In the genomic region with DNA sequence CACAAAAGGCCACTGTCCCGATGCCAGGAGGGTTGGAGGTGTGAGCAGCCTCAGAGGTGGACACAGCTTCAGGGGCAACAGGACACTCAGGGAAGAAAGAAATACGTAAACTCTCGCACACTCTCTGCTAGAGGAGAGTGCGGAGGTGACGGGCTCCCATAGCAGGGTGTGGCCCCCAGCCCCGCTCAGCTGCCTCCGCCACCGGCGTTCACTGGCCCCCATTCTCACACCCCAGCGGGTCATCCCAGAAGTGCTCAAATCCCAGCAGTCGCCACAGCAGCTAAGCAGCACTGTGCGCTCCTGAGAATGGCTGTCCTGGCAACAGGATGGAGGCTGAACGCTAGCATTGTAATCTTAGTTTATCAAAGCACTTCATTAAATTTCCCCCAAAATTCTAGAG, we compare ENCODE assay signal across 37 cellular contexts.
"Had no signal": no experiment of that assay in that cellular context is flagged by ENCODE, and none has a peak within 500 bp of the region (broad histone marks: within the 10 kb centered on the region; RNA-seq: fewer than 3 reads in every experiment).

No MANE protein-coding gene starts in this region.

- H3K9me3 ChIP-seq: ascending aorta had no signal

- H3K27me3 ChIP-seq: ascending aorta, cardiac muscle cell had no signal

- H3K4me3 Mint-ChIP-seq: activated B cell treated with CpG ODN at 0.5 μM for 24 hours; activated CD4-positive, alpha-beta memory T cell treated with anti-CD3 and anti-CD28 coated beads for 36 hours; activated CD4-positive, alpha-beta T cell treated with anti-CD3 and anti-CD28 coated beads, Interleukin-2, amount 10 ng/mL, durations not matched to agents 24 days and 14 days; activated CD8-positive, alpha-beta T cell treated with anti-CD3 and anti-CD28 coated beads for 36 hours; activated naive CD4-positive, alpha-beta T cell treated with anti-CD3 and anti-CD28 coated beads, Interleukin-2, amount 10 ng/mL, durations not matched to agents 7 days and 5 days; activated naive CD4-positive, alpha-beta T cell treated with anti-CD3 and anti-CD28 coated beads, Interleukin-2, amount 50 U/mL, for 24 hours; activated naive CD8-positive, alpha-beta T cell; activated naive CD8-positive, alpha-beta T cell treated with anti-CD3 and anti-CD28 coated beads, Interleukin-2, amount 10 ng/mL, durations not matched to agents 7 days and 5 days; activated naive CD8-positive, alpha-beta T cell treated with anti-CD3 and anti-CD28 coated beads, Interleukin-2, amount 50 U/mL, for 24 hours; activated T-cell treated with anti-CD3 and anti-CD28 coated beads, Interleukin-2, amount 50 U/mL, for 4 hours; activated T-cell treated with anti-CD3 and anti-CD28 coated beads, Interleukin-2, amount 50 U/mL, for 72 hours; activated T-helper 1 cell treated with anti-CD3 and anti-CD28 coated beads, Interleukin-12 subunit alpha, Interleukin-12 subunit beta, Interleukin-2, Interleukin-4 antibody, amounts not matched to agents 30 ng/mL and 10 ng/mL and 1 ng/mL, durations not matched to agents 14 hours and 24 hours and 36 hours; activated T-helper 17 cell treated with anti-CD3 and anti-CD28 coated beads, Interleukin-2, amount 50 U/mL, for 72 hours; brain; central memory CD8-positive, alpha-beta T cell; T-helper 1 cell treated with Interleukin-12 subunit alpha and Interleukin-12 subunit beta and Interleukin-4 antibody, amounts not matched to agents 30 μg/mL and 1 μg/mL, for 36 hours; T-helper 2 cell treated with Interferon-gamma antibody and Interleukin-4, amounts not matched to agents 5 μg/mL and 100 μg/mL, for 36 hours had no signal

- H3K27me3 Mint-ChIP-seq: activated B cell treated with CpG ODN at 0.5 μM for 24 hours; activated CD4-positive, alpha-beta memory T cell treated with anti-CD3 and anti-CD28 coated beads for 36 hours; activated CD4-positive, alpha-beta T cell treated with anti-CD3 and anti-CD28 coated beads, Interleukin-2, amount 10 ng/mL, durations not matched to agents 24 days and 14 days; activated CD8-positive, alpha-beta T cell treated with anti-CD3 and anti-CD28 coated beads for 36 hours; activated naive CD4-positive, alpha-beta T cell treated with anti-CD3 and anti-CD28 coated beads, Interleukin-2, amount 10 ng/mL, durations not matched to agents 7 days and 5 days; activated naive CD4-positive, alpha-beta T cell treated with anti-CD3 and anti-CD28 coated beads, Interleukin-2, amount 50 U/mL, for 24 hours; activated naive CD8-positive, alpha-beta T cell treated with anti-CD3 and anti-CD28 coated beads, Interleukin-2, amount 10 ng/mL, durations not matched to agents 7 days and 5 days; activated naive CD8-positive, alpha-beta T cell treated with anti-CD3 and anti-CD28 coated beads, Interleukin-2, amount 50 U/mL, for 24 hours; brain had no signal

- H3K4me1 Mint-ChIP-seq: activated B cell treated with CpG ODN at 0.5 μM for 24 hours; activated CD4-positive, alpha-beta T cell treated with anti-CD3 and anti-CD28 coated beads, Interleukin-2, amount 10 ng/mL, durations not matched to agents 24 days and 14 days; activated naive CD4-positive, alpha-beta T cell treated with anti-CD3 and anti-CD28 coated beads, Interleukin-2, amount 10 ng/mL, durations not matched to agents 7 days and 5 days; activated naive CD4-positive, alpha-beta T cell treated with anti-CD3 and anti-CD28 coated beads, Interleukin-2, amount 50 U/mL, for 24 hours; activated naive CD8-positive, alpha-beta T cell treated with anti-CD3 and anti-CD28 coated beads, Interleukin-2, amount 10 ng/mL, durations not matched to agents 7 days and 5 days; activated naive CD8-positive, alpha-beta T cell treated with anti-CD3 and anti-CD28 coated beads, Interleukin-2, amount 50 U/mL, for 24 hours; activated T-helper 17 cell treated with anti-CD3 and anti-CD28 coated beads, Interleukin-2, amount 50 U/mL, for 72 hours; brain; central memory CD8-positive, alpha-beta T cell had no signal

- H3K36me3 Mint-ChIP-seq: activated CD4-positive, alpha-beta memory T cell treated with anti-CD3 and anti-CD28 coated beads for 36 hours; activated naive CD4-positive, alpha-beta T cell treated with anti-CD3 and anti-CD28 coated beads, Interleukin-2, amount 10 ng/mL, durations not matched to agents 7 days and 5 days; activated naive CD4-positive, alpha-beta T cell treated with anti-CD3 and anti-CD28 coated beads, Interleukin-2, amount 50 U/mL, for 24 hours; activated naive CD8-positive, alpha-beta T cell; activated naive CD8-positive, alpha-beta T cell treated with anti-CD3 and anti-CD28 coated beads, Interleukin-2, amount 10 ng/mL, durations not matched to agents 7 days and 5 days; brain had no signal

- FAIRE-seq: bronchial epithelial cell, TTC549 had no signal

- H3K27ac ChIP-seq: ascending aorta, cardiac muscle cell, VCaP had no signal

- H3K4me3 ChIP-seq: ascending aorta, cardiac muscle cell had no signal

- H3K9me3 Mint-ChIP-seq: activated B cell treated with CpG ODN at 0.5 μM for 24 hours; activated CD4-positive, alpha-beta memory T cell treated with anti-CD3 and anti-CD28 coated beads for 36 hours; activated CD4-positive, alpha-beta T cell treated with anti-CD3 and anti-CD28 coated beads, Interleukin-2, amount 10 ng/mL, durations not matched to agents 24 days and 14 days; activated CD8-positive, alpha-beta T cell treated with anti-CD3 and anti-CD28 coated beads for 36 hours; activated naive CD4-positive, alpha-beta T cell treated with anti-CD3 and anti-CD28 coated beads, Interleukin-2, amount 10 ng/mL, durations not matched to agents 7 days and 5 days; activated naive CD4-positive, alpha-beta T cell treated with anti-CD3 and anti-CD28 coated beads, Interleukin-2, amount 50 U/mL, for 24 hours; activated naive CD8-positive, alpha-beta T cell treated with anti-CD3 and anti-CD28 coated beads, Interleukin-2, amount 10 ng/mL, durations not matched to agents 7 days and 5 days; activated naive CD8-positive, alpha-beta T cell treated with anti-CD3 and anti-CD28 coated beads, Interleukin-2, amount 50 U/mL, for 24 hours; activated T-cell treated with anti-CD3 and anti-CD28 coated beads, Interleukin-2, amount 50 U/mL, for 4 hours; activated T-cell treated with anti-CD3 and anti-CD28 coated beads, Interleukin-2, amount 50 U/mL, for 72 hours; activated T-helper 1 cell treated with anti-CD3 and anti-CD28 coated beads, Interleukin-12 subunit alpha, Interleukin-12 subunit beta, Interleukin-2, Interleukin-4 antibody, amounts not matched to agents 30 ng/mL and 10 ng/mL and 1 ng/mL, durations not matched to agents 14 hours and 24 hours and 36 hours; activated T-helper 17 cell treated with anti-CD3 and anti-CD28 coated beads, Interleukin-2, amount 50 U/mL, for 72 hours; central memory CD8-positive, alpha-beta T cell; T-helper 1 cell treated with Interleukin-12 subunit alpha and Interleukin-12 subunit beta and Interleukin-4 antibody, amounts not matched to agents 30 μg/mL and 1 μg/mL, for 36 hours; T-helper 2 cell treated with Interferon-gamma antibody and Interleukin-4, amounts not matched to agents 5 μg/mL and 100 μg/mL, for 36 hours had no signal

- H3K27ac Mint-ChIP-seq: activated B cell treated with CpG ODN at 0.5 μM for 24 hours; activated CD4-positive, alpha-beta memory T cell treated with anti-CD3 and anti-CD28 coated beads for 36 hours; activated CD4-positive, alpha-beta T cell treated with anti-CD3 and anti-CD28 coated beads, Interleukin-2, amount 10 ng/mL, durations not matched to agents 24 days and 14 days; activated CD8-positive, alpha-beta T cell treated with anti-CD3 and anti-CD28 coated beads for 36 hours; activated naive CD4-positive, alpha-beta T cell treated with anti-CD3 and anti-CD28 coated beads, Interleukin-2, amount 10 ng/mL, durations not matched to agents 7 days and 5 days; activated naive CD4-positive, alpha-beta T cell treated with anti-CD3 and anti-CD28 coated beads, Interleukin-2, amount 50 U/mL, for 24 hours; activated naive CD8-positive, alpha-beta T cell; activated naive CD8-positive, alpha-beta T cell treated with anti-CD3 and anti-CD28 coated beads, Interleukin-2, amount 10 ng/mL, durations not matched to agents 7 days and 5 days; activated naive CD8-positive, alpha-beta T cell treated with anti-CD3 and anti-CD28 coated beads, Interleukin-2, amount 50 U/mL, for 24 hours; activated T-cell treated with anti-CD3 and anti-CD28 coated beads, Interleukin-2, amount 50 U/mL, for 72 hours; activated T-helper 1 cell treated with anti-CD3 and anti-CD28 coated beads, Interleukin-12 subunit alpha, Interleukin-12 subunit beta, Interleukin-2, Interleukin-4 antibody, amounts not matched to agents 30 ng/mL and 10 ng/mL and 1 ng/mL, durations not matched to agents 14 hours and 24 hours and 36 hours; activated T-helper 17 cell treated with anti-CD3 and anti-CD28 coated beads, Interleukin-2, amount 50 U/mL, for 72 hours; brain; T-helper 1 cell treated with Interleukin-12 subunit alpha and Interleukin-12 subunit beta and Interleukin-4 antibody, amounts not matched to agents 30 μg/mL and 1 μg/mL, for 36 hours; T-helper 2 cell treated with Interferon-gamma antibody and Interleukin-4, amounts not matched to agents 5 μg/mL and 100 μg/mL, for 36 hours had no signal

- DNase-seq: activated B cell treated with CpG ODN at 0.5 μM for 24 hours; activated CD4-positive, alpha-beta memory T cell treated with anti-CD3 and anti-CD28 coated beads for 36 hours; activated CD4-positive, alpha-beta T cell treated with anti-CD3 and anti-CD28 coated beads for 4 hours; activated CD4-positive, alpha-beta T cell treated with anti-CD3 and anti-CD28 coated beads, Interleukin-2, amount 10 ng/mL, durations not matched to agents 24 days and 14 days; activated CD4-positive, alpha-beta T cell treated with anti-CD3 and anti-CD28 coated beads, Interleukin-2, amount 50 U/mL, for 1 hour; activated CD4-positive, alpha-beta T cell treated with anti-CD3 and anti-CD28 coated beads, Interleukin-2, amount 50 U/mL, for 4 hours; activated CD4-positive, CD25-positive, alpha-beta regulatory T cell treated with anti-CD3 and anti-CD28 coated beads, Interleukin-2, amount 50 U/mL, for 72 hours; activated CD8-positive, alpha-beta memory T cell treated with anti-CD3 and anti-CD28 coated beads, Interleukin-2, amount 50 U/mL, for 4 hours; activated CD8-positive, alpha-beta T cell treated with anti-CD3 and anti-CD28 coated beads for 36 hours; activated gamma-delta T cell; activated naive CD4-positive, alpha-beta T cell treated with anti-CD3 and anti-CD28 coated beads, Interleukin-2, amount 10 ng/mL, durations not matched to agents 7 days and 5 days; activated naive CD4-positive, alpha-beta T cell treated with Interleukin-2 at 50 U/mL for 16 hours; activated naive CD8-positive, alpha-beta T cell treated with anti-CD3 and anti-CD28 coated beads, Interleukin-2, amount 10 ng/mL, durations not matched to agents 7 days and 5 days; activated naive CD8-positive, alpha-beta T cell treated with anti-CD3 and anti-CD28 coated beads, Interleukin-2, amount 50 U/mL, for 24 hours; activated T-cell treated with anti-CD3 and anti-CD28 coated beads for 4 hours; activated T-cell treated with anti-CD3 and anti-CD28 coated beads, Interleukin-2, amount 50 U/mL, for 1 hour; activated T-cell treated with anti-CD3 and anti-CD28 coated beads, Interleukin-2, amount 50 U/mL, for 4 hours; activated T-cell treated with anti-CD3 and anti-CD28 coated beads, Interleukin-2, amount 50 U/mL, for 72 hours; amygdala; anterior cingulate cortex; caudate nucleus; T-helper 1 cell; T-helper 2 cell; T-helper 9 cell had no signal

- H3K4me1 ChIP-seq: ascending aorta had no signal

- H3K36me3 ChIP-seq: ascending aorta, cardiac muscle cell had no signal
